Comparison of ENCODE assay signal across 27 cellular contexts in genomic region chrX:97429101-97429500, GRCh38.
"Had no signal": no experiment of that assay in that cellular context is flagged by ENCODE, and none has a peak within 500 bp of the region (broad histone marks: within the 10 kb centered on the region; RNA-seq: fewer than 3 reads in every experiment).

No MANE protein-coding gene starts in this region.

- H3K36me3 ChIP-seq: lower lobe of right lung, pancreas, right atrium auricular region, thoracic aorta, tibial artery, upper lobe of right lung had no signal

- H3K4me3 ChIP-seq: left lung, lower lobe of right lung, pancreas, right atrium auricular region, skin epidermis, suprapubic skin, thoracic aorta, tibial artery, upper lobe of right lung had no signal

- H3K27me3 ChIP-seq: left lung, pancreas, right atrium auricular region, suprapubic skin, tibial artery, upper lobe of right lung had no signal

- FAIRE-seq: islet of Langerhans, pancreas, urothelium cell line had no signal

- H3K27ac ChIP-seq: left lung, lower lobe of right lung, pancreas, right atrium auricular region, skin epidermis, suprapubic skin, thoracic aorta, tibial artery, upper lobe of right lung had no signal

- H3K4me1 ChIP-seq: left lung, lower lobe of right lung, pancreas, right atrium auricular region, suprapubic skin, tibial artery, upper lobe of right lung had no signal

- DNase-seq: hypothalamus; immature natural killer cell; kidney; left colon; left lung; lower lobe of right lung; mammary epithelial cell; mesenchymal stem cell; naive thymus-derived CD8-positive, alpha-beta T cell; nucleus accumbens; pancreas; stimulated activated CD4-positive, alpha-beta T cell treated with anti-CD3 and anti-CD28 coated beads, Interleukin-12 subunit alpha, Interleukin-12 subunit beta, amount 100 ng/mL, for 4 hours; stimulated activated CD4-positive, alpha-beta T cell treated with anti-CD3 and anti-CD28 coated beads, Interleukin-15, amount 100 ng/mL, for 24 hours; stimulated activated CD4-positive, alpha-beta T cell treated with anti-CD3 and anti-CD28 coated beads, Interleukin-2, amount 100 ng/mL, for 24 hours; stimulated activated CD4-positive, alpha-beta T cell treated with anti-CD3 and anti-CD28 coated beads, Interleukin-4, amount 100 ng/mL, for 24 hours; stimulated activated naive CD4-positive, alpha-beta T cell; tibial artery; trophoblast cell; upper lobe of right lung had no signal

- H3K9me3 ChIP-seq: left lung, lower lobe of right lung, pancreas, right atrium auricular region, suprapubic skin, thoracic aorta, tibial artery, upper lobe of right lung had no signal

- ATAC-seq: left colon; left lung; lower lobe of right lung; naive thymus-derived CD8-positive, alpha-beta T cell; pancreas; sciatic nerve; stimulated activated effector memory CD8-positive, alpha-beta T cell treated with anti-CD3 and anti-CD28 coated beads, Interleukin-12 subunit alpha, Interleukin-12 subunit beta, amount 100 ng/mL, for 72 hours; upper lobe of right lung had no signal
